1 cellular context compared by ENCODE assay signal in the genomic region with DNA sequence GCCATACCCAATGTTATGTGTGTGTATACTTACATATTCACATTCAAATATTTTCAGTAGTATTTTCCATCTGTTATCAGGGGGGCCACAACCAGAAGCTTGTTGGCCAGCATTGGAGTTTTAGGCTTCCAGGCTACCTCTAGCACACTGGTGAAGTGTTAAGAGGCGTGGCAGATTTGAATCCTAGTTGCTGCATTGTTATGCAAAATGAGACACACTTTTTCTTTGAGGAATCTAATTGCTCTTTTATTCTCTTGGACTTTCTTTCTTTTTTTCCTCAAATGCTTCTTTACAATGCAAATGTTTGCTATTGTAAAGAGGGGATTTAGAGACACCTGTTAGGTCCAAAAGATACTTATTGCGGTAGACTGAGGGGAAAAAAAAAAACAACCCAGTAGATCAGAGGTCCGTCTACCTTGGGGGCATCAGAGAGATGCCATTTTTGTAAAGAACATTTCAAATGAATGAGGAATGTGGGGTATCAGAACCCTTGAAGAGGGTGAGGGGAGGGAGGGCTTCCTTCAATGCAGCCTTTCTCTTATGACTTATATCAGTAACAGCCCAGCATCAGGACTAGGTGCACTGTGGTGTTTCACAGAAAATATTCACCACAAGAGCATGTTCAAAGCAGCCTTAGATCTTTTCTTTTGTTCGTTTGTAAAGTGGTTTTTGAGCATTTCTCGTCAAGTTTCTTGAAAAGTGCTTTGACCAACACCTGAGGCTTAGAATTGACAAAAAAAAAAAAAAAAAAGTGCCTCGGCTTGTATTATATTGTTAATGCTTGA.
A peak's percentile ranks its signal among the peaks of the same experiment; 100 is the strongest.
TF ChIP-seq lines count a peak whose summit lies in the region.

No MANE protein-coding gene starts in this region.

TF ChIP-seq in GM12878, 131 proteins besides CTCF, POLR2A, EP300 and RAD21:
- TF ChIP-seq, protein P1, sequence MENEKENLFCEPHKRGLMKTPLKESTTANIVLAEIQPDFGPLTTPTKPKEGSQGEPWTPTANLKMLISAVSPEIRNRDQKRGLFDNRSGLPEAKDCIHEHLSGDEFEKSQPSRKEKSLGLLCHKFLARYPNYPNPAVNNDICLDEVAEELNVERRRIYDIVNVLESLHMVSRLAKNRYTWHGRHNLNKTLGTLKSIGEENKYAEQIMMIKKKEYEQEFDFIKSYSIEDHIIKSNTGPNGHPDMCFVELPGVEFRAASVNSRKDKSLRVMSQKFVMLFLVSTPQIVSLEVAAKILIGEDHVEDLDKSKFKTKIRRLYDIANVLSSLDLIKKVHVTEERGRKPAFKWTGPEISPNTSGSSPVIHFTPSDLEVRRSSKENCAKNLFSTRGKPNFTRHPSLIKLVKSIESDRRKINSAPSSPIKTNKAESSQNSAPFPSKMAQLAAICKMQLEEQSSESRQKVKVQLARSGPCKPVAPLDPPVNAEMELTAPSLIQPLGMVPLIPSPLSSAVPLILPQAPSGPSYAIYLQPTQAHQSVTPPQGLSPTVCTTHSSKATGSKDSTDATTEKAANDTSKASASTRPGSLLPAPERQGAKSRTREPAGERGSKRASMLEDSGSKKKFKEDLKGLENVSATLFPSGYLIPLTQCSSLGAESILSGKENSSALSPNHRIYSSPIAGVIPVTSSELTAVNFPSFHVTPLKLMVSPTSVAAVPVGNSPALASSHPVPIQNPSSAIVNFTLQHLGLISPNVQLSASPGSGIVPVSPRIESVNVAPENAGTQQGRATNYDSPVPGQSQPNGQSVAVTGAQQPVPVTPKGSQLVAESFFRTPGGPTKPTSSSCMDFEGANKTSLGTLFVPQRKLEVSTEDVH (IDR thresholded peaks at IDR 0.05; ENCODE audit: low read depth, partially characterized antibody), result no peak
- no peak for TF ChIP-seq SRF (IDR thresholded peaks at IDR 0.05; ENCODE audit: low read depth in 2 of 2, low read length in 2 of 2)
- no peak for TF ChIP-seq RBBP5 (conservative IDR thresholded peaks at IDR 0.05)
- TF ChIP-seq RCOR1 (conservative IDR thresholded peaks at IDR 0.05; ENCODE audit: low read depth, low read length), result no peak
- TF ChIP-seq SIN3A (IDR thresholded peaks at IDR 0.05; ENCODE audit: low read depth, low read length), result no peak
- 0 out of 2 replicates have a peak, but pooled peaks have one; percentile 17 for TF ChIP-seq FOXM1 (IDR thresholded peaks at IDR 0.05; ENCODE audit: low read depth, low read length)
- TF ChIP-seq RUNX3 (IDR thresholded peaks at IDR 0.05; ENCODE audit: low read length), result peak; percentile 38
- no peak for TF ChIP-seq CBX5 (IDR thresholded peaks at IDR 0.05; ENCODE audit: low read depth)
- TF ChIP-seq, protein P2, sequence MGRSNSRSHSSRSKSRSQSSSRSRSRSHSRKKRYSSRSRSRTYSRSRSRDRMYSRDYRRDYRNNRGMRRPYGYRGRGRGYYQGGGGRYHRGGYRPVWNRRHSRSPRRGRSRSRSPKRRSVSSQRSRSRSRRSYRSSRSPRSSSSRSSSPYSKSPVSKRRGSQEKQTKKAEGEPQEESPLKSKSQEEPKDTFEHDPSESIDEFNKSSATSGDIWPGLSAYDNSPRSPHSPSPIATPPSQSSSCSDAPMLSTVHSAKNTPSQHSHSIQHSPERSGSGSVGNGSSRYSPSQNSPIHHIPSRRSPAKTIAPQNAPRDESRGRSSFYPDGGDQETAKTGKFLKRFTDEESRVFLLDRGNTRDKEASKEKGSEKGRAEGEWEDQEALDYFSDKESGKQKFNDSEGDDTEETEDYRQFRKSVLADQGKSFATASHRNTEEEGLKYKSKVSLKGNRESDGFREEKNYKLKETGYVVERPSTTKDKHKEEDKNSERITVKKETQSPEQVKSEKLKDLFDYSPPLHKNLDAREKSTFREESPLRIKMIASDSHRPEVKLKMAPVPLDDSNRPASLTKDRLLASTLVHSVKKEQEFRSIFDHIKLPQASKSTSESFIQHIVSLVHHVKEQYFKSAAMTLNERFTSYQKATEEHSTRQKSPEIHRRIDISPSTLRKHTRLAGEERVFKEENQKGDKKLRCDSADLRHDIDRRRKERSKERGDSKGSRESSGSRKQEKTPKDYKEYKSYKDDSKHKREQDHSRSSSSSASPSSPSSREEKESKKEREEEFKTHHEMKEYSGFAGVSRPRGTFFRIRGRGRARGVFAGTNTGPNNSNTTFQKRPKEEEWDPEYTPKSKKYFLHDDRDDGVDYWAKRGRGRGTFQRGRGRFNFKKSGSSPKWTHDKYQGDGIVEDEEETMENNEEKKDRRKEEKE (IDR thresholded peaks at IDR 0.05), result no peak
- no peak for TF ChIP-seq ASH2L (IDR thresholded peaks at IDR 0.05; ENCODE audit: borderline replicate concordance, low read depth)
TF ChIP-seq in GM12878: peak in this region for 2.
